Comparison of ENCODE assay signal across 8 cellular contexts in genomic region chr19:55461259-55461973, GRCh38. TPM values are rescaled to one million over a fixed set of nuclear protein-coding genes. Genes with fewer than 3 reads are reported as not detected.
DNase-seq lines count a peak whose midpoint lies in the region; ATAC-seq and TF ChIP-seq lines count a peak whose summit lies in the region.

Gene ISOC2 (minus strand): TSS chr19:55461642. CDS start chr19:55456486, 5,156 bp downstream.

- DNase-seq in DMS53 treated with DMSO at 0.1 percent for 48 hours (lab: John Stamatoyannopoulos, UW; ENCODE audit: unreplicated experiment) = peak; percentile 98
- peak; percentile 100 for DNase-seq in Peyer's patch
- peak; percentile 100 for DNase-seq in activated T-cell treated with anti-CD3 and anti-CD28 coated beads, Interleukin-2, amount 50 U/mL, for 48 hours
- peak; percentile 100 for DNase-seq in stimulated activated CD8-positive, alpha-beta memory T cell treated with anti-CD3 and anti-CD28 coated beads, Interleukin-7, amount 100 ng/mL, for 1 hour (ENCODE audit: low read depth in 2 of 2)

- H3K4me3 ChIP-seq in KMS-11 (IDR thresholded peaks at IDR 0.05; ENCODE audit: insufficient read depth, low read depth, low read length) (no peak within 1 kb of the TSS), Peyer's patch (peak within 1 kb of the TSS; percentile 52 to 90 (median 82)), esophagus (ENCODE audit: low read depth in 1 of 2, low read length in 2 of 2) (peak within 1 kb of the TSS; percentile 85 to 87), mucosa of stomach (ENCODE audit: low read length) (peak within 1 kb of the TSS; percentile 67)

- no peak for TF ChIP-seq CTCF in KMS-11 (conservative IDR thresholded peaks at IDR 0.05; ENCODE audit: low read depth, low read length)
- TF ChIP-seq CTCF in Peyer's patch (IDR thresholded peaks at IDR 0.05) = no peak

- H3K36me3 ChIP-seq in KMS-11 (ENCODE audit: insufficient read depth) = no peaks in the 10 kb centered on the region
- H3K36me3 ChIP-seq in Peyer's patch = peaks cover 0 to 2% (median 0%) of the 10 kb centered on the region in 3 donors
- H3K36me3 ChIP-seq in esophagus (ENCODE audit: control insufficient read depth in 2 of 2, insufficient read depth in 2 of 2, low read length in 1 of 2) = peaks cover 0 to 2% of the 10 kb centered on the region in 2 donors
- H3K36me3 ChIP-seq in mucosa of stomach (ENCODE audit: control insufficient read depth, insufficient read depth, low read length) = no peaks in the 10 kb centered on the region

- peaks cover 10% of the 10 kb centered on the region for H3K4me1 ChIP-seq in KMS-11 (ENCODE audit: low read depth, poor library complexity, severe bottlenecking)
- peaks cover 0 to 18% (median 2%) of the 10 kb centered on the region in 4 donors for H3K4me1 ChIP-seq in Peyer's patch
- H3K4me1 ChIP-seq in esophagus (ENCODE audit: control insufficient read depth in 2 of 2, insufficient read depth in 2 of 2, low read length in 1 of 2) = peaks cover 2 to 6% of the 10 kb centered on the region in 2 donors
- H3K4me1 ChIP-seq in mucosa of stomach (ENCODE audit: control insufficient read depth, insufficient read depth, low read length) = peaks cover 27% of the 10 kb centered on the region

- H3K9me3 ChIP-seq in Peyer's patch (no peaks in the 10 kb centered on the region), esophagus (ENCODE audit: control insufficient read depth in 2 of 2, insufficient read depth in 1 of 2, low read depth in 1 of 2, low read length in 1 of 2) (no peaks in the 10 kb centered on the region), mucosa of stomach (ENCODE audit: control insufficient read depth, low read length) (no peaks in the 10 kb centered on the region)

- H3K79me2 ChIP-seq in KMS-11 (ENCODE audit: insufficient read depth, low read depth) = peaks cover 11% of the 10 kb centered on the region; the same call in 1 of the 2 replicates

- 0 to 1% methylated on average over 48 to 54 of the region's 54 CpGs for WGBS in esophagus, 2 donors

- TF ChIP-seq POLR2A in Peyer's patch (IDR thresholded peaks at IDR 0.05) = peak; percentile 36 to 58

- H3K9ac ChIP-seq in KMS-11 (peak within 1 kb of the TSS; percentile 94), mucosa of stomach (ENCODE audit: low read length) (peak within 1 kb of the TSS; percentile 80)

- peak within 1 kb of the TSS; percentile 73 for H3K27ac ChIP-seq in KMS-11
- H3K27ac ChIP-seq in Peyer's patch = peak within 1 kb of the TSS; percentile 72 to 94 (median 89)
- peak within 1 kb of the TSS; percentile 85 to 97 for H3K27ac ChIP-seq in esophagus (ENCODE audit: low read depth in 2 of 2, low read length in 1 of 2)

- H3K27me3 ChIP-seq in KMS-11 (ENCODE audit: insufficient read depth, low read depth) (peaks cover 27% of the 10 kb centered on the region), Peyer's patch (no peaks in the 10 kb centered on the region), esophagus (ENCODE audit: control insufficient read depth in 1 of 2, insufficient read depth in 2 of 2, low read length in 2 of 2) (no peaks in the 10 kb centered on the region), mucosa of stomach (ENCODE audit: control insufficient read depth, insufficient read depth, low read length) (peaks cover 4% of the 10 kb centered on the region)

- H3K4me2 ChIP-seq in KMS-11 = peak within 1 kb of the TSS; percentile 86

- no peaks in the 10 kb centered on the region for H4K20me1 ChIP-seq in KMS-11 (ENCODE audit: insufficient read depth)

- peak within 1 kb of the TSS; percentile 86 for H2AFZ ChIP-seq in KMS-11 (ENCODE audit: low read depth)

- ATAC-seq in GM21737 (IDR thresholded peaks at IDR 0.05; ENCODE audit: unreplicated experiment) = peak; percentile 86

RNA-seq across cellular contexts. Expression of gene ISOC2, which starts in this region (rescaled TPM):
- total RNA-seq in Peyer's patch = 100 to 1,000 TPM in 1 of 4 donors, 10 to 100 TPM in 3; 28.1 to 102 (median 60.0) TPM
- polyA plus RNA-seq in esophagus = 10 to 100 TPM; 38.6 to 95.2 TPM
